In genomic region chr7:139494835-139495568, GRCh38 we compare ENCODE assay signal across 8 cellular contexts. TPM values are rescaled to one million over a fixed set of nuclear protein-coding genes. Genes with fewer than 3 reads are reported as not detected.
DNase-seq lines count a peak whose midpoint lies in the region; ATAC-seq and TF ChIP-seq lines count a peak whose summit lies in the region.

No MANE protein-coding gene starts in this region.

- H3K27me3 Mint-ChIP-seq in natural killer cell (ENCODE audit: low read depth in 2 of 2) (peaks cover 3 to 5% of the 10 kb centered on the region in 2 donors), osteocyte (ENCODE audit: unreplicated experiment) (peaks cover 15% of the 10 kb centered on the region)

- H3K9me2 ChIP-seq in MM.1S (replicated peaks; ENCODE audit: insufficient read depth, low read length) = no peaks in the 10 kb centered on the region

- H3K27ac Mint-ChIP-seq in natural killer cell (no peak overlapping the region), osteocyte (ENCODE audit: unreplicated experiment) (no peak overlapping the region)

- intact Hi-C loops in natural killer cell (cut with micrococcal nuclease) (no loop called here), prostate gland (cut with DNase I) (no loop called here)

- TF ChIP-seq POLR2A in prostate gland (IDR thresholded peaks at IDR 0.05) = no peak

- H3K4me1 Mint-ChIP-seq in natural killer cell (peaks cover 2 to 4% of the 10 kb centered on the region in 2 donors), osteocyte (ENCODE audit: unreplicated experiment) (peaks cover 14% of the 10 kb centered on the region)

- 0 out of 2 replicates have a peak overlapping the region, but pooled peaks have one; percentile 6 for H3K4me3 ChIP-seq in MM.1S (ENCODE audit: low read length)
- H3K4me3 ChIP-seq in prostate gland = no peak overlapping the region

- 59% methylated on average over 5 of the region's 5 CpGs for WGBS in prostate gland

- H3K9me3 Mint-ChIP-seq in natural killer cell = peaks cover 0 to 2% of the 10 kb centered on the region in 2 donors
- H3K9me3 Mint-ChIP-seq in osteocyte (ENCODE audit: unreplicated experiment) = no peaks in the 10 kb centered on the region

- no peaks in the 10 kb centered on the region for H4K20me1 ChIP-seq in MM.1S (ENCODE audit: insufficient read depth, low read length)

- no peak overlapping the region for H3K9ac ChIP-seq in MM.1S (ENCODE audit: low read length)

- DNase-seq in SIG-M5 treated with dmso at 0.1 percent for 504 hours (lab: John Stamatoyannopoulos, UW; ENCODE audit: unreplicated experiment) (peak; percentile 73), SIG-M5 (lab: John Stamatoyannopoulos, UW) (no peak), MM.1S (peak; percentile 61), natural killer cell (no peak), amygdala (lab: John Stamatoyannopoulos, UW) (no peak), prostate gland (ENCODE audit: low spot score) (no peak), osteocyte (ENCODE audit: extremely low spot score, unreplicated experiment) (no peak)

- ATAC-seq in GM21528 (IDR thresholded peaks at IDR 0.05; ENCODE audit: low FRiP score, unreplicated experiment) (peak; percentile 63), natural killer cell (peak in 2 of 3 donors; percentile 31 to 32)

- H3K36me3 Mint-ChIP-seq in natural killer cell = no peaks in the 10 kb centered on the region
- H3K36me3 Mint-ChIP-seq in osteocyte (ENCODE audit: unreplicated experiment) = no peaks in the 10 kb centered on the region

- TF ChIP-seq CTCF in MM.1S (IDR thresholded peaks at IDR 0.05; ENCODE audit: low read length) = no peak
- no peak for TF ChIP-seq CTCF in natural killer cell (IDR thresholded peaks at IDR 0.05)
- no peak for TF ChIP-seq CTCF in prostate gland (IDR thresholded peaks at IDR 0.05)
- no peak for TF ChIP-seq CTCF in osteocyte (IDR thresholded peaks at IDR 0.05)

- H3K9me3 ChIP-seq in MM.1S (replicated peaks; ENCODE audit: insufficient read depth, low read length) = no peaks in the 10 kb centered on the region
- H3K9me3 ChIP-seq in prostate gland = no peaks in the 10 kb centered on the region

- no peaks in the 10 kb centered on the region for H3K36me3 ChIP-seq in MM.1S (replicated peaks; ENCODE audit: insufficient read depth, low read length)
- H3K36me3 ChIP-seq in prostate gland = no peaks in the 10 kb centered on the region

- H3K27me3 ChIP-seq in MM.1S (replicated peaks; ENCODE audit: insufficient read depth, low read length) (no peaks in the 10 kb centered on the region), prostate gland (replicated peaks; ENCODE audit: insufficient read depth) (no peaks in the 10 kb centered on the region)

- H3K4me2 ChIP-seq in MM.1S (ENCODE audit: low read depth, low read length) = peak overlapping the region; percentile 64

- H3K27ac ChIP-seq in MM.1S (ENCODE audit: low read length) (peak overlapping the region; percentile 6; the same call in 1 of the 2 replicates), prostate gland (no peak overlapping the region)

- no peaks in the 10 kb centered on the region for H3K79me2 ChIP-seq in MM.1S (ENCODE audit: low read length)

- H3K4me3 Mint-ChIP-seq in natural killer cell (no peak overlapping the region), osteocyte (ENCODE audit: unreplicated experiment) (no peak overlapping the region)

- H3F3A ChIP-seq in MM.1S (ENCODE audit: insufficient read depth, low read length) = peaks cover 12% of the 10 kb centered on the region

- 0 out of 2 replicates have a peak overlapping the region, but pooled peaks have one; percentile 9 for H2AFZ ChIP-seq in MM.1S (ENCODE audit: low read length)

- H3K4me1 ChIP-seq in MM.1S (ENCODE audit: low read length) (peaks cover 19% of the 10 kb centered on the region), prostate gland (replicated peaks) (no peaks in the 10 kb centered on the region)

RNA-seq across cellular contexts. Expression of gene KLRG2, which starts 11.5 kb away (rescaled TPM):
- total RNA-seq in natural killer cell = not detected
- 1 to 10 TPM in 1 of 2 donors, under 1 TPM in 1; 0.68 to 1.5 TPM for total RNA-seq in prostate gland
- not detected in 2 replicates for total RNA-seq in osteocyte

RNA-seq across cellular contexts. Expression of gene CLEC2L, which starts 28.5 kb away (rescaled TPM):
- total RNA-seq in natural killer cell (under 1 TPM in 1 of 3 donors, not detected in 2; 0.71 TPM), prostate gland (1 to 10 TPM in 1 of 2 donors, not detected in 1; 3.0 TPM), osteocyte (not detected in 2 replicates)

Comparison
In these comparisons a context has a peak if more than half of its experiments do, and no peak if none do; other contexts are left out.
1. DNase-seq: peak in SIG-M5 treated with dmso at 0.1 percent for 504 hours (single experiment) and MM.1S (single experiment); none in SIG-M5 (single experiment), natural killer cell (single experiment), amygdala (0 of 56), prostate gland (single experiment) and osteocyte (single experiment).